Comparison of ENCODE assay signal across 15 cellular contexts in the genomic region with DNA sequence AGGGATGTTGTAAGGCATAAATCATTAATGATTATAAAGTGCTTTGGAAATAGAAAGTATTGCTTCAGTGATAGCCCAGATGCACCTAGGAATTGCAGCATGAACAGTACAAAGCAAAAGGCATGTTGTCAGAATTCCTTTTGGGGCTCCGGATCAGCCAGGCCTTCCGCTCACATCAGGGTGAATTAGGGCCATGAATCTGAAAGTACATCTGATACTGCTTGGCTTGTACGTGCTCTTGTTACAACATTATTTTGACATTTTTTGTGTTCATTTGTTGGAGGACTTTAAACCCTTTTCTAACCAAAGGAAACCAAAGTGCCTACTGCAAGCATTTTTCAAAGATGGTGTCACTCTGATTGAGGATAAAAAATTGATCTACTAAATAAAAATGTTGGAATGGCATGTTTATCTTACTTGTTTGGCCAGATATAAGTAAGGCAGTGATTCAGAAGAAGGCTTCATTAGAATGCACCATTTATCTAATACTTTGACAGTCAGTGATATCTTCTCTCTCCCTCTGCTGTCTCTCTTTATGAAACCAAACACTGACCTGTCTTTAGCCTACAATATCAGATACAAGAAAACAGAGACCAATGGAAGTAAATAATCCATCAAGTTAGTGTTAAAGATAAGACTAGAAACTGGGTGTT.
"Had no signal": no experiment of that assay in that cellular context is flagged by ENCODE, and none has a peak within 500 bp of the region (broad histone marks: within the 10 kb centered on the region; RNA-seq: fewer than 3 reads in every experiment).

No MANE protein-coding gene starts in this region.

- H3K36me3 Mint-ChIP-seq: activated CD4-positive, alpha-beta memory T cell treated with anti-CD3 and anti-CD28 coated beads for 36 hours; activated naive CD8-positive, alpha-beta T cell treated with anti-CD3 and anti-CD28 coated beads for 36 hours; stimulated activated naive B cell treated with anti-CD40 and anti-IgM and Interleukin-4, amounts not matched to agents 10 μg/mL and 1 μg/mL and 100 μg/mL, for 72 hours had no signal

- H3K27ac Mint-ChIP-seq: activated CD4-positive, alpha-beta memory T cell treated with anti-CD3 and anti-CD28 coated beads for 36 hours; activated naive CD8-positive, alpha-beta T cell treated with anti-CD3 and anti-CD28 coated beads for 36 hours; activated T-cell treated with anti-CD3 and anti-CD28 coated beads, Interleukin-2, amount 50 U/mL, for 72 hours; natural killer cell treated with Interleukin-12 subunit alpha and Interleukin-12 subunit beta and Interleukin-15 and Interleukin-18, amount 100 ng/mL, for 72 hours; stimulated activated naive B cell treated with anti-CD40 and anti-IgM and Interleukin-4, amounts not matched to agents 10 μg/mL and 1 μg/mL and 100 μg/mL, for 72 hours had no signal

- H3K9me3 Mint-ChIP-seq: stimulated activated naive B cell treated with anti-CD40 and anti-IgM and Interleukin-4, amounts not matched to agents 10 μg/mL and 1 μg/mL and 100 μg/mL, for 72 hours had no signal

- H3K4me3 Mint-ChIP-seq: activated CD4-positive, alpha-beta memory T cell treated with anti-CD3 and anti-CD28 coated beads for 36 hours; activated naive CD8-positive, alpha-beta T cell treated with anti-CD3 and anti-CD28 coated beads for 36 hours; activated T-cell treated with anti-CD3 and anti-CD28 coated beads, Interleukin-2, amount 50 U/mL, for 72 hours; natural killer cell treated with Interleukin-12 subunit alpha and Interleukin-12 subunit beta and Interleukin-15 and Interleukin-18, amount 100 ng/mL, for 72 hours; stimulated activated naive B cell treated with anti-CD40 and anti-IgM and Interleukin-4, amounts not matched to agents 10 μg/mL and 1 μg/mL and 100 μg/mL, for 72 hours had no signal

- H3K27ac ChIP-seq: ascending aorta, SJCRH30, tibial nerve, VCaP had no signal

- H3K36me3 ChIP-seq: ascending aorta, SJCRH30, tibial nerve had no signal

- H3K4me3 ChIP-seq: ascending aorta, SJCRH30, smooth muscle cell, tibial nerve had no signal

- DNase-seq: activated CD4-positive, alpha-beta memory T cell treated with anti-CD3 and anti-CD28 coated beads for 36 hours; activated gamma-delta T cell treated with Interleukin-2 at 50 U/mL for 16 hours; activated naive CD8-positive, alpha-beta T cell treated with anti-CD3 and anti-CD28 coated beads for 36 hours; activated T-cell treated with anti-CD3 and anti-CD28 coated beads, Interleukin-2, amount 50 U/mL, for 72 hours; effector CD4-positive, alpha-beta T cell; hippocampal formation; left cardiac atrium; mammary epithelial cell; SJCRH30; stimulated activated naive B cell treated with anti-CD40 and anti-IgM and Interleukin-4, amounts not matched to agents 10 μg/mL and 1 μg/mL and 100 μg/mL, for 72 hours had no signal

- ATAC-seq: activated T-cell treated with anti-CD3 and anti-CD28 coated beads, Interleukin-2, amount 50 U/mL, for 72 hours; natural killer cell treated with Interleukin-12 subunit alpha and Interleukin-12 subunit beta and Interleukin-15 and Interleukin-18, amount 100 ng/mL, for 72 hours; stimulated activated naive B cell treated with anti-CD40 and anti-IgM and Interleukin-4, amounts not matched to agents 10 μg/mL and 1 μg/mL and 100 μg/mL, for 72 hours had no signal

- H3K4me1 ChIP-seq: ascending aorta, SJCRH30 had no signal

- H3K9me3 ChIP-seq: ascending aorta, SJCRH30, tibial nerve had no signal

- H3K4me1 Mint-ChIP-seq: activated naive CD8-positive, alpha-beta T cell treated with anti-CD3 and anti-CD28 coated beads for 36 hours; stimulated activated naive B cell treated with anti-CD40 and anti-IgM and Interleukin-4, amounts not matched to agents 10 μg/mL and 1 μg/mL and 100 μg/mL, for 72 hours had no signal

- H3K27me3 Mint-ChIP-seq: activated CD4-positive, alpha-beta memory T cell treated with anti-CD3 and anti-CD28 coated beads for 36 hours; activated naive CD8-positive, alpha-beta T cell treated with anti-CD3 and anti-CD28 coated beads for 36 hours; natural killer cell treated with Interleukin-12 subunit alpha and Interleukin-12 subunit beta and Interleukin-15 and Interleukin-18, amount 100 ng/mL, for 72 hours; stimulated activated naive B cell treated with anti-CD40 and anti-IgM and Interleukin-4, amounts not matched to agents 10 μg/mL and 1 μg/mL and 100 μg/mL, for 72 hours had no signal

- H3K27me3 ChIP-seq: ascending aorta, SJCRH30, tibial nerve had no signal
